Comparison of ENCODE assay signal across 18 cellular contexts in genomic region chr6:145948878-145949613, GRCh38. TPM values are rescaled to one million over a fixed set of nuclear protein-coding genes. Genes with fewer than 3 reads are reported as not detected.
DNase-seq lines count a peak whose midpoint lies in the region; ATAC-seq, FAIRE-seq and TF ChIP-seq lines count a peak whose summit lies in the region.
"Had no signal": no experiment of that assay in that cellular context is flagged by ENCODE, and none has a peak within 500 bp of the region (broad histone marks: within the 10 kb centered on the region; RNA-seq: fewer than 3 reads in every experiment).

No MANE protein-coding gene starts in this region.

- H3K27me3 ChIP-seq in HepG2 (ENCODE audit: control insufficient read depth in 1 of 2, insufficient read depth in 2 of 2, low read length in 2 of 2): no peaks in the 10 kb centered on the region
- H3K27me3 ChIP-seq in right lobe of liver: no peaks in the 10 kb centered on the region
- H3K27me3 ChIP-seq in K562 (ENCODE audit: control insufficient read depth in 2 of 2, insufficient read depth in 2 of 2, low read length in 2 of 2): no peaks in the 10 kb centered on the region
- H3K27me3 ChIP-seq: BLaER1 had no signal

- BruUV-seq in HepG2 (replicated peaks; lab: Mats Ljungman, UMichigan): no TSS peak
- BruUV-seq in K562 (replicated peaks; lab: Mats Ljungman, UMichigan): no TSS peak

- H3K27ac ChIP-seq in HepG2 (ENCODE audit: extremely low read length, insufficient read depth, low read length): no peak overlapping the region
- no peak overlapping the region for H3K27ac ChIP-seq in right lobe of liver
- H3K27ac ChIP-seq in K562 (ENCODE audit: extremely low read depth, low read depth, low read length): no peak overlapping the region
- H3K27ac ChIP-seq: BLaER1, C4-2B had no signal

- H3K4me2 ChIP-seq in HepG2 (ENCODE audit: low read depth, low read length) (no peak overlapping the region), K562 (ENCODE audit: insufficient read depth, low read length) (no peak overlapping the region)
- H3K4me2 ChIP-seq: BLaER1 had no signal

- H3K9me1 ChIP-seq in K562 (ENCODE audit: control insufficient read depth, insufficient read depth, low read length): no peaks in the 10 kb centered on the region

- POLR2A ChIA-PET in HepG2 (lab: Yijun Ruan, JAX) (no interaction called here), K562 (lab: Yijun Ruan, JAX) (no interaction called here)

- H3K36me3 ChIP-seq in HepG2 (replicated peaks in 1 of 2; ENCODE audit: control insufficient read depth in 1 of 2, insufficient read depth in 2 of 2, low read length in 2 of 2) (peaks cover 3 to 51% of the 10 kb centered on the region in 2 experiments), right lobe of liver (peaks cover 0 to 32% (median 5%) of the 10 kb centered on the region in 4 donors), K562 (ENCODE audit: control insufficient read depth, insufficient read depth, low read length) (peaks cover 94% of the 10 kb centered on the region)

- intact Hi-C loops in HepG2 (cut with micrococcal nuclease; ENCODE audit: unreplicated experiment) (no loop called here), right lobe of liver (cut with DNase I) (no loop called here), K562 (cut with micrococcal nuclease) (no loop called here)

- TF ChIP-seq RAD21 in HepG2 (CRISPR knock-in tag; IDR thresholded peaks at IDR 0.05) (no peak), K562 (CRISPR knock-in tag; conservative IDR thresholded peaks at IDR 0.05 in 1 of 2, IDR thresholded peaks at IDR 0.05 in 1 of 2) (no peak)

- H3K4me3 ChIP-seq in HepG2 (replicated peaks in 1 of 3; ENCODE audit: insufficient read depth in 1 of 3, low read depth in 2 of 3, low read length in 3 of 3): no peak overlapping the region
- no peak overlapping the region for H3K4me3 ChIP-seq in right lobe of liver
- no peak overlapping the region for H3K4me3 ChIP-seq in K562
- H3K4me3 ChIP-seq: BLaER1, HAP-1 had no signal

- H3K9me3 ChIP-seq in HepG2 (ENCODE audit: low read length): no peaks in the 10 kb centered on the region
- no peaks in the 10 kb centered on the region for H3K9me3 ChIP-seq in right lobe of liver
- no peaks in the 10 kb centered on the region for H3K9me3 ChIP-seq in K562 (replicated peaks; ENCODE audit: control insufficient read depth, insufficient read depth, low read depth, low read length)
- H3K9me3 ChIP-seq: HAP-1 had no signal

- H3K4me1 ChIP-seq in HepG2 (ENCODE audit: insufficient read depth, low read length) (no peaks in the 10 kb centered on the region), right lobe of liver (peaks cover 0 to 25% (median 0%) of the 10 kb centered on the region in 4 donors), K562 (replicated peaks in 1 of 2; ENCODE audit: control insufficient read depth in 2 of 2, insufficient read depth in 2 of 2, low read length in 2 of 2) (no peaks in the 10 kb centered on the region)
- H3K4me1 ChIP-seq: BLaER1, HAP-1 had no signal

- H3K79me2 ChIP-seq in HepG2 (ENCODE audit: insufficient read depth, low read length) (no peaks in the 10 kb centered on the region), K562 (ENCODE audit: control insufficient read depth, insufficient read depth, low read length) (0 out of 3 replicates have a peak, but pooled peaks cover 2% of the 10 kb centered on the region)

- H2AFZ ChIP-seq in HepG2 (ENCODE audit: low read length) (no peak overlapping the region), K562 (ENCODE audit: low read depth, low read length) (no peak overlapping the region)

- TF ChIP-seq CTCF in HepG2 (CRISPR knock-in tag; IDR thresholded peaks at IDR 0.05): no peak
- TF ChIP-seq CTCF in right lobe of liver (IDR thresholded peaks at IDR 0.05): no peak
- no peak for TF ChIP-seq CTCF in K562 (IDR thresholded peaks at IDR 0.05 in 2 of 3, conservative IDR thresholded peaks at IDR 0.05 in 1 of 3; ENCODE audit: insufficient read depth in 2 of 3, low read depth in 1 of 3, low read length in 3 of 3)

- no peak for FAIRE-seq in HepG2 (lab: Jason Lieb, UNC)
- FAIRE-seq in GM12891 (lab: Jason Lieb, UNC): peak; percentile 75
- FAIRE-seq in K562 (lab: Jason Lieb, UNC): no peak
- FAIRE-seq: G401.6, H54 had no signal

- no peak for ATAC-seq in HepG2
- no peak for ATAC-seq in right lobe of liver
- no peak for ATAC-seq in K562

- TF ChIP-seq POLR2A in HepG2 (IDR thresholded peaks at IDR 0.05; ENCODE audit: insufficient read depth in 1 of 2, low read depth in 2 of 2, low read length in 2 of 2) (no peak), right lobe of liver (IDR thresholded peaks at IDR 0.05) (no peak), GM12891 (IDR thresholded peaks at IDR 0.05; ENCODE audit: low read depth, low read length) (no peak), K562 (conservative IDR thresholded peaks at IDR 0.05) (no peak)

- DNase-seq in HepG2 (ENCODE audit: low spot score): no peak
- DNase-seq in right lobe of liver: no peak
- DNase-seq in GM12891 (ENCODE audit: insufficient read length, low spot score): no peak
- no peak for DNase-seq in K562 (ENCODE audit: extremely low read depth in 1 of 4, low spot score in 3 of 4)
- DNase-seq in fibroblast of peridontal ligament (ENCODE audit: extremely low read depth): peak; percentile 4
- DNase-seq in NCI-H1694 treated with DMSO at 0.1 percent for 48 hours (lab: John Stamatoyannopoulos, UW): no peak
- no peak for DNase-seq in DMS79 (lab: John Stamatoyannopoulos, UW)
- DNase-seq in CD1c-positive myeloid dendritic cell (ENCODE audit: extremely low spot score): no peak
- DNase-seq: CD4-positive, alpha-beta T cell; CD8-positive, alpha-beta memory T cell; DMS53; DND-41; GOT3 had no signal

- no peak overlapping the region for H3K9ac ChIP-seq in HepG2 (ENCODE audit: insufficient read depth, low read depth, low read length)
- no peak overlapping the region for H3K9ac ChIP-seq in K562 (ENCODE audit: insufficient read depth in 1 of 2, low read depth in 2 of 2, low read length in 2 of 2)
- H3K9ac ChIP-seq: BLaER1 had no signal

- H4K20me1 ChIP-seq in HepG2 (ENCODE audit: insufficient read depth, low read length) (no peaks in the 10 kb centered on the region), K562 (replicated peaks; ENCODE audit: control insufficient read depth, insufficient read depth, low read length) (no peaks in the 10 kb centered on the region)
- H4K20me1 ChIP-seq: BLaER1 had no signal

- CTCF ChIA-PET in HepG2 (lab: Yijun Ruan, JAX; ENCODE audit: low intra/inter-chr PET ratio, low total read pairs) (no interaction called here), K562 (lab: Yijun Ruan, JAX; ENCODE audit: low intra/inter-chr PET ratio) (no interaction called here)

- in situ Hi-C loops in HepG2 (cut with HindIII; ENCODE audit: extremely low pct_ligation_motif_present, low pct_unique_long_range_greater_than_20kb) (loop anchor here (25.0 kb wide), 1 partner anchor 763 kb away; no protein-coding TSS in a partner anchor), K562 (cut with MboI) (no loop called here)

- TF ChIP-seq EP300 in HepG2 (IDR thresholded peaks at IDR 0.05; ENCODE audit: low read depth in 2 of 2, low read length in 2 of 2): no peak
- TF ChIP-seq EP300 in HepG2 (CRISPR knock-in tag; IDR thresholded peaks at IDR 0.05; ENCODE audit: borderline replicate concordance): no peak
- TF ChIP-seq EP300 in K562 (IDR thresholded peaks at IDR 0.05; ENCODE audit: low read length): no peak

- 72% methylated on average over 3 of the region's 3 CpGs for WGBS in HepG2 (ENCODE audit: low lambda C conversion rate)
- 53% methylated on average over 2 of the region's 3 CpGs for WGBS in right lobe of liver (ENCODE audit: insufficient coverage, low coverage, low lambda C conversion rate, missing lambda C conversion rate)
- 91% methylated on average over 3 of the region's 3 CpGs for WGBS in K562 (ENCODE audit: insufficient coverage, low coverage, missing lambda C conversion rate)

RNA-seq across cellular contexts. Expression of gene SHPRH, which starts 15.1 kb away (rescaled TPM):
- total RNA-seq in HepG2 (2016; rRNA removed; fragmentation: Illumina TruSeq; extraction: Trizol) (17.6 and 22.3 TPM in 2 replicates), right lobe of liver (10 to 100 TPM in 1 of 6 experiments, 1 to 10 TPM in 5; 5.7 to 11.7 (median 8.1) TPM), K562 (2014; rRNA removed) (18.2 and 20.8 TPM in 2 replicates), K562 (2014; rRNA removed; fragmentation: Illumina TruSeq; extraction: Trizol) (36.1 and 38.7 TPM in 2 replicates), K562 (2015; rRNA removed; fragmentation: Illumina TruSeq; extraction: Trizol) (31.9 and 34.7 TPM in 2 replicates), K562 (2021) (21.9 and 22.1 TPM in 2 replicates)
- total RNA-seq in HepG2 (2016; cell fraction: cytosol; rRNA removed; fragmentation: Illumina TruSeq; extraction: Trizol; ENCODE audit: low read depth): 23.1 and 23.4 TPM in 2 replicates
- 17.3 and 19.8 TPM in 2 replicates for total RNA-seq in HepG2 (2016; cell fraction: insoluble cytoplasmic fraction; rRNA removed; fragmentation: Illumina TruSeq; extraction: Trizol)
- total RNA-seq in HepG2 (2016; cell fraction: membrane; rRNA removed; fragmentation: Illumina TruSeq; extraction: Trizol): 8.6 and 9.9 TPM in 2 replicates
- total RNA-seq in HepG2 (2016; cell fraction: nucleus; rRNA removed; fragmentation: Illumina TruSeq; extraction: Trizol): 58.7 and 61.1 TPM in 2 replicates
- polyA plus RNA-seq in HepG2 (2011; rRNA removed) (6.9 and 8.2 TPM in 2 replicates), K562 (2011; rRNA removed) (21.5 and 26.9 TPM in 2 replicates), K562 (2014; fragmentation: Illumina TruSeq; extraction: Trizol) (18.5 and 23.0 TPM in 2 replicates), K562 (2014; fragmentation: Nextera tagmentation; extraction: Ambion mirVana) (1 to 10 TPM; 7.3 to 8.0 TPM), K562 (2014; rRNA removed) (13.1 and 16.0 TPM in 2 replicates)
- polyA plus RNA-seq in HepG2 (2011; cell fraction: cytosol; rRNA removed): 2.3 and 3.8 TPM in 2 replicates
- 11.7 and 14.3 TPM in 2 replicates for polyA plus RNA-seq in HepG2 (2011; cell fraction: nucleus; rRNA removed)
- 4.4 and 5.9 TPM in 2 replicates for polyA plus RNA-seq in HepG2 (2012)
- polyA plus RNA-seq in HepG2 (2016; cell fraction: cytosol; fragmentation: Illumina TruSeq; extraction: Trizol; ENCODE audit: low read depth): 0.18 and 0.19 TPM in 2 replicates
- 7.5 and 8.4 TPM in 2 replicates for polyA plus RNA-seq in HepG2 (2016; cell fraction: insoluble cytoplasmic fraction; fragmentation: Illumina TruSeq; extraction: Trizol; ENCODE audit: low read depth)
- 0.63 and 0.86 TPM in 2 replicates for polyA plus RNA-seq in HepG2 (2016; cell fraction: membrane; fragmentation: Illumina TruSeq; extraction: Trizol; ENCODE audit: low read depth)
- 17.6 and 19.4 TPM in 2 replicates for polyA plus RNA-seq in HepG2 (2016; cell fraction: nucleus; fragmentation: Illumina TruSeq; extraction: Trizol; ENCODE audit: insufficient read depth, low read depth)
- polyA minus RNA-seq in HepG2 (2011; rRNA and poly(A)+ RNA removed; ENCODE audit: low replicate concordance): 14.0 and 20.6 TPM in 2 replicates
- 11.6 and 14.1 TPM in 2 replicates for polyA minus RNA-seq in HepG2 (2011; cell fraction: cytosol; rRNA and poly(A)+ RNA removed)
- 144 and 160 TPM in 2 replicates for polyA minus RNA-seq in HepG2 (2011; cell fraction: nucleus; rRNA and poly(A)+ RNA removed)
- polyA plus RNA-seq in GM12891 (2012; ENCODE audit: low read depth, missing spikeins): 2.8 TPM
- 55.6 and 213 TPM in 2 replicates for total RNA-seq in K562 (2011; cell fraction: chromatin; rRNA removed; ENCODE audit: low replicate concordance)
- total RNA-seq in K562 (2011; cell fraction: nucleolus; rRNA removed): 19.7 and 32.4 TPM in 2 replicates
- 54.6 and 86.8 TPM in 2 replicates for total RNA-seq in K562 (2011; cell fraction: nucleoplasm; rRNA removed)
- polyA plus RNA-seq in K562 (2011; cell fraction: cytosol; rRNA removed): 6.2 and 9.2 TPM in 2 replicates
- polyA plus RNA-seq in K562 (2011; cell fraction: nucleus; rRNA removed): 34.0 and 42.3 TPM in 2 replicates
- polyA plus RNA-seq in K562 (2012): 10.2 and 11.2 TPM in 2 replicates
- 90.4 and 112 TPM in 2 replicates for polyA minus RNA-seq in K562 (2011; rRNA and poly(A)+ RNA removed)
- polyA minus RNA-seq in K562 (2011; cell fraction: cytosol; rRNA and poly(A)+ RNA removed): 19.2 and 25.3 TPM in 2 replicates
- 87.8 and 164 TPM in 2 replicates for polyA minus RNA-seq in K562 (2011; cell fraction: nucleus; rRNA and poly(A)+ RNA removed)

Comparison
In these comparisons a context has a peak if more than half of its experiments do, and no peak if none do; other contexts are left out.
1. Of the 241 proteins assayed by ChIP-seq in both HepG2 and K562: peak only in HepG2: none; only in K562: NFIC; in both: none; in neither: 240.